ENCODE assay signal across 1 cellular context in the genomic region with DNA sequence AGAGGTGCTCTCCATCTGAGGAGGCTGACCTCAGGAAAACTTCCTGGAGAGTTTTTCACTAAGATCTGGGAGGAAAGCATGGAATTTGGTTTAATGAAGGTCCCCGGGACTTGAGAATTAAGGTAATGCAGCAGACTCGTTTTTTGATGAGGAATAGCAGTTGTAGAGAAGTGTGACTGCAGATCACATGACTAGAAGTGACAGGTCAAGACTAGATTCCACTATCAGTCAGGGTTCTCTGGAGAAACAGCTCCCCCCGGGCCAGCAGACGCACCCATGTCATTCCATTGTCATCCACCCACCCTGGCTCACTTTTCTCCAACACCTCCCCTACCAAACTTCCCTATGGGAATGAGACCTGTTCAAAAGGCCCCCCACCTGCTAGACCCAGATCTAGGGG.
TF ChIP-seq lines count a peak whose summit lies in the region.

No MANE protein-coding gene starts in this region.

TF ChIP-seq in endothelial cell of umbilical vein, 7 proteins besides CTCF, POLR2A, EP300 and RAD21:
- TF ChIP-seq, protein P1, sequence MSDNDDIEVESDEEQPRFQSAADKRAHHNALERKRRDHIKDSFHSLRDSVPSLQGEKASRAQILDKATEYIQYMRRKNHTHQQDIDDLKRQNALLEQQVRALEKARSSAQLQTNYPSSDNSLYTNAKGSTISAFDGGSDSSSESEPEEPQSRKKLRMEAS (IDR thresholded peaks at IDR 0.05; ENCODE audit: insufficient read depth, insufficient read length), result no peak
- TF ChIP-seq JUN (IDR thresholded peaks at IDR 0.05; ENCODE audit: borderline replicate concordance, insufficient read depth, insufficient read length, low read depth) (no peak), GATA2 (IDR thresholded peaks at IDR 0.05; ENCODE audit: insufficient read depth, insufficient read length, low read depth, low read length) (no peak), FOS (IDR thresholded peaks at IDR 0.05; ENCODE audit: borderline replicate concordance, insufficient read depth, low read length) (no peak), MYC (IDR thresholded peaks at IDR 0.05; ENCODE audit: low read depth, low read length) (no peak), EZH2 (IDR thresholded peaks at IDR 0.05; ENCODE audit: borderline replicate concordance, low read depth, low read length, severe bottlenecking) (no peak), POLR2AphosphoS5 (IDR thresholded peaks at IDR 0.05; ENCODE audit: insufficient read depth, low read depth, low read length) (no peak)
TF ChIP-seq in endothelial cell of umbilical vein: peak in this region for 0.
